ENCODE assay signal across 19 cellular contexts in genomic region chr9:19199012-19199411, GRCh38.
"Had no signal": no experiment of that assay in that cellular context is flagged by ENCODE, and none has a peak within 500 bp of the region (broad histone marks: within the 10 kb centered on the region; RNA-seq: fewer than 3 reads in every experiment).

No MANE protein-coding gene starts in this region.

- H3K36me3 Mint-ChIP-seq: activated naive CD4-positive, alpha-beta T cell treated with anti-CD3 and anti-CD28 coated beads, Interleukin-2, amount 10 ng/mL, durations not matched to agents 7 days and 5 days; stimulated activated memory B cell treated with anti-CD40 and anti-IgM and Interleukin-4, amounts not matched to agents 10 μg/mL and 1 μg/mL and 100 μg/mL, for 72 hours had no signal

- H3K4me3 Mint-ChIP-seq: activated naive CD4-positive, alpha-beta T cell treated with anti-CD3 and anti-CD28 coated beads, Interleukin-2, amount 10 ng/mL, durations not matched to agents 7 days and 5 days; activated naive CD8-positive, alpha-beta T cell treated with anti-CD3 and anti-CD28 coated beads, Interleukin-2, amount 50 U/mL, for 24 hours; activated T-cell treated with anti-CD3 and anti-CD28 coated beads, Interleukin-2, amount 50 U/mL, for 72 hours; nephron; stimulated activated memory B cell treated with anti-CD40 and anti-IgM and Interleukin-4, amounts not matched to agents 10 μg/mL and 1 μg/mL and 100 μg/mL, for 72 hours had no signal

- H3K27ac Mint-ChIP-seq: activated naive CD4-positive, alpha-beta T cell treated with anti-CD3 and anti-CD28 coated beads, Interleukin-2, amount 10 ng/mL, durations not matched to agents 7 days and 5 days; activated naive CD8-positive, alpha-beta T cell treated with anti-CD3 and anti-CD28 coated beads, Interleukin-2, amount 50 U/mL, for 24 hours; activated T-cell treated with anti-CD3 and anti-CD28 coated beads, Interleukin-2, amount 50 U/mL, for 72 hours; stimulated activated memory B cell treated with anti-CD40 and anti-IgM and Interleukin-4, amounts not matched to agents 10 μg/mL and 1 μg/mL and 100 μg/mL, for 72 hours had no signal

- DNase-seq: activated CD4-positive, alpha-beta T cell treated with anti-CD3 and anti-CD28 coated beads for 4 hours; activated CD4-positive, alpha-beta T cell treated with anti-CD3 and anti-CD28 coated beads, Interleukin-2, amount 50 U/mL, for 48 hours; activated CD4-positive, CD25-positive, alpha-beta regulatory T cell; activated effector memory CD4-positive, alpha-beta T cell treated with anti-CD3 and anti-CD28 coated beads, Interleukin-2, amount 50 U/mL, for 16 hours; activated naive CD4-positive, alpha-beta T cell treated with anti-CD3 and anti-CD28 coated beads, Interleukin-2, amount 10 ng/mL, durations not matched to agents 7 days and 5 days; activated naive CD8-positive, alpha-beta T cell treated with anti-CD3 and anti-CD28 coated beads, Interleukin-2, amount 50 U/mL, for 24 hours; activated T-cell treated with anti-CD3 and anti-CD28 coated beads, Interleukin-2, amount 50 U/mL, for 72 hours; effector CD4-positive, alpha-beta T cell; foreskin keratinocyte; kidney; midbrain; right lobe of liver; small intestine; stimulated activated CD4-positive, alpha-beta T cell treated with anti-CD3 and anti-CD28 coated beads, Interleukin-15, amount 100 ng/mL, for 24 hours; stomach had no signal

- ATAC-seq: activated naive CD8-positive, alpha-beta T cell treated with anti-CD3 and anti-CD28 coated beads, Interleukin-2, amount 50 U/mL, for 24 hours; activated T-cell treated with anti-CD3 and anti-CD28 coated beads, Interleukin-2, amount 50 U/mL, for 72 hours; foreskin keratinocyte; left lobe of liver; stimulated activated memory B cell treated with anti-CD40 and anti-IgM and Interleukin-4, amounts not matched to agents 10 μg/mL and 1 μg/mL and 100 μg/mL, for 72 hours had no signal

- H3K4me1 Mint-ChIP-seq: stimulated activated memory B cell treated with anti-CD40 and anti-IgM and Interleukin-4, amounts not matched to agents 10 μg/mL and 1 μg/mL and 100 μg/mL, for 72 hours had no signal

- FAIRE-seq: endometrium, kidney, small intestine had no signal

- H3K27me3 Mint-ChIP-seq: activated naive CD8-positive, alpha-beta T cell treated with anti-CD3 and anti-CD28 coated beads, Interleukin-2, amount 50 U/mL, for 24 hours; stimulated activated memory B cell treated with anti-CD40 and anti-IgM and Interleukin-4, amounts not matched to agents 10 μg/mL and 1 μg/mL and 100 μg/mL, for 72 hours had no signal

- H3K9me3 Mint-ChIP-seq: activated naive CD4-positive, alpha-beta T cell treated with anti-CD3 and anti-CD28 coated beads, Interleukin-2, amount 10 ng/mL, durations not matched to agents 7 days and 5 days; activated naive CD8-positive, alpha-beta T cell treated with anti-CD3 and anti-CD28 coated beads, Interleukin-2, amount 50 U/mL, for 24 hours; activated T-cell treated with anti-CD3 and anti-CD28 coated beads, Interleukin-2, amount 50 U/mL, for 72 hours; nephron; stimulated activated memory B cell treated with anti-CD40 and anti-IgM and Interleukin-4, amounts not matched to agents 10 μg/mL and 1 μg/mL and 100 μg/mL, for 72 hours had no signal
